ENCODE assay signal across 1 cellular context in the genomic region with DNA sequence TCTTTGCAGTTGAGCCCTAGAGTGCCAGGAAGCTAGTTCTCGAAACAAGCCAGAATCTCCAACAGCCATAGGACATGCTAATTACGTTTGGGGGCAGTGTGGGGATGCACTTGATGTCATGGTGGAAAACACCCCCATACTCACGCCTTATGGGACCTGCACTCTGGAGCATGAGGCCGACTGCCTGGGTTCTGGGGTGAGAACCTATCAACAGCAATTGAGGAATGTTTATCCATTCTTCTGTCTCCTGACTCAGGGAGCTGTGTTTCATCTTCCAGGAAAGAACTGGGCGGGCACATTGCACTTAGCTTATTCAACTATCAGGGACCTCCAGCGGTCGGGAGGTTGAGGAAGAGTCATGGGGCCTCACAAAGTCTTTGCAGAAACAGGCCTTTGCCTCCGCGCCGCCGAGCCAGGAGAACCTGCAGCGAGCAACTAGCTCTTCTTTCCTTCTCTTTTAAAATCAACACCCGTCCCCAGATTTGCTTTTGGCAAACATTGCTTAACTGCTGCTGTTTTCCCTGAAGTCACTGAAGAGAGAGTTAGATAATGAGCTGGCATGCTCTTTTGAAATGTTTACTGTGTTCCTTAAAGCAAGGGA.
A peak's percentile ranks its signal among the peaks of the same experiment; 100 is the strongest.
TF ChIP-seq lines count a peak whose summit lies in the region.

No MANE protein-coding gene starts in this region.

TF ChIP-seq in HepG2, 621 proteins besides CTCF, POLR2A, EP300 and RAD21 (continued from another document and continues in another):
- TF ChIP-seq, protein P1, sequence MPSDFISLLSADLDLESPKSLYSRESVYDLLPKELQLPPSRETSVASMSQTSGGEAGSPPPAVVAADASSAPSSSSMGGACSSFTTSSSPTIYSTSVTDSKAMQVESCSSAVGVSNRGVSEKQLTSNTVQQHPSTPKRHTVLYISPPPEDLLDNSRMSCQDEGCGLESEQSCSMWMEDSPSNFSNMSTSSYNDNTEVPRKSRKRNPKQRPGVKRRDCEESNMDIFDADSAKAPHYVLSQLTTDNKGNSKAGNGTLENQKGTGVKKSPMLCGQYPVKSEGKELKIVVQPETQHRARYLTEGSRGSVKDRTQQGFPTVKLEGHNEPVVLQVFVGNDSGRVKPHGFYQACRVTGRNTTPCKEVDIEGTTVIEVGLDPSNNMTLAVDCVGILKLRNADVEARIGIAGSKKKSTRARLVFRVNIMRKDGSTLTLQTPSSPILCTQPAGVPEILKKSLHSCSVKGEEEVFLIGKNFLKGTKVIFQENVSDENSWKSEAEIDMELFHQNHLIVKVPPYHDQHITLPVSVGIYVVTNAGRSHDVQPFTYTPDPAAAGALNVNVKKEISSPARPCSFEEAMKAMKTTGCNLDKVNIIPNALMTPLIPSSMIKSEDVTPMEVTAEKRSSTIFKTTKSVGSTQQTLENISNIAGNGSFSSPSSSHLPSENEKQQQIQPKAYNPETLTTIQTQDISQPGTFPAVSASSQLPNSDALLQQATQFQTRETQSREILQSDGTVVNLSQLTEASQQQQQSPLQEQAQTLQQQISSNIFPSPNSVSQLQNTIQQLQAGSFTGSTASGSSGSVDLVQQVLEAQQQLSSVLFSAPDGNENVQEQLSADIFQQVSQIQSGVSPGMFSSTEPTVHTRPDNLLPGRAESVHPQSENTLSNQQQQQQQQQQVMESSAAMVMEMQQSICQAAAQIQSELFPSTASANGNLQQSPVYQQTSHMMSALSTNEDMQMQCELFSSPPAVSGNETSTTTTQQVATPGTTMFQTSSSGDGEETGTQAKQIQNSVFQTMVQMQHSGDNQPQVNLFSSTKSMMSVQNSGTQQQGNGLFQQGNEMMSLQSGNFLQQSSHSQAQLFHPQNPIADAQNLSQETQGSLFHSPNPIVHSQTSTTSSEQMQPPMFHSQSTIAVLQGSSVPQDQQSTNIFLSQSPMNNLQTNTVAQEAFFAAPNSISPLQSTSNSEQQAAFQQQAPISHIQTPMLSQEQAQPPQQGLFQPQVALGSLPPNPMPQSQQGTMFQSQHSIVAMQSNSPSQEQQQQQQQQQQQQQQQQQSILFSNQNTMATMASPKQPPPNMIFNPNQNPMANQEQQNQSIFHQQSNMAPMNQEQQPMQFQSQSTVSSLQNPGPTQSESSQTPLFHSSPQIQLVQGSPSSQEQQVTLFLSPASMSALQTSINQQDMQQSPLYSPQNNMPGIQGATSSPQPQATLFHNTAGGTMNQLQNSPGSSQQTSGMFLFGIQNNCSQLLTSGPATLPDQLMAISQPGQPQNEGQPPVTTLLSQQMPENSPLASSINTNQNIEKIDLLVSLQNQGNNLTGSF (CRISPR knock-in tag; IDR thresholded peaks at IDR 0.05): no peak
- TF ChIP-seq ZNF678 (CRISPR knock-in tag; IDR thresholded peaks at IDR 0.05) (0 out of 2 replicates have a peak, but pooled peaks have one; percentile 42), ZNF224 (CRISPR knock-in tag; IDR thresholded peaks at IDR 0.05) (no peak), ZNF260 (CRISPR knock-in tag; IDR thresholded peaks at IDR 0.05; ENCODE audit: borderline replicate concordance, low read depth) (no peak), KAT8 (CRISPR knock-in tag; IDR thresholded peaks at IDR 0.05) (no peak), PTBP1 (IDR thresholded peaks at IDR 0.05; ENCODE audit: low read depth, low read length, poor library complexity, severe bottlenecking) (no peak), ZNF883 (CRISPR knock-in tag; IDR thresholded peaks at IDR 0.05; ENCODE audit: not compliant biosample characterization) (peak; percentile 25), SMC3 (IDR thresholded peaks at IDR 0.05; ENCODE audit: low read length) (no peak; the same call in 1 of the 2 replicates), ZNF451 (CRISPR knock-in tag; IDR thresholded peaks at IDR 0.05) (no peak), NCOA5 (CRISPR knock-in tag; IDR thresholded peaks at IDR 0.05) (no peak), MED8 (CRISPR knock-in tag; IDR thresholded peaks at IDR 0.05; ENCODE audit: insufficient replicate concordance) (no peak), TCF7L2 (IDR thresholded peaks at IDR 0.05; ENCODE audit: low read depth, low read length) (no peak), ZNF790 (CRISPR knock-in tag; IDR thresholded peaks at IDR 0.05; ENCODE audit: borderline replicate concordance) (no peak), GATA4 (IDR thresholded peaks at IDR 0.05; ENCODE audit: borderline replicate concordance, low read depth) (no peak; the same call in 1 of the 2 replicates), RARG (CRISPR knock-in tag; IDR thresholded peaks at IDR 0.05; ENCODE audit: low read depth) (no peak), ZNF83 (CRISPR knock-in tag; IDR thresholded peaks at IDR 0.05; ENCODE audit: borderline replicate concordance) (peak; percentile 69; the same call in 1 of the 2 replicates), ZSCAN21 (CRISPR knock-in tag; IDR thresholded peaks at IDR 0.05; ENCODE audit: borderline replicate concordance) (no peak), ELF4 (CRISPR knock-in tag; IDR thresholded peaks at IDR 0.05; ENCODE audit: borderline replicate concordance) (no peak), SAP130 (CRISPR knock-in tag; IDR thresholded peaks at IDR 0.05; ENCODE audit: low read depth) (peak; percentile 76), MTF1 (CRISPR knock-in tag; IDR thresholded peaks at IDR 0.05) (no peak), FOXJ3 (CRISPR knock-in tag; IDR thresholded peaks at IDR 0.05; ENCODE audit: borderline replicate concordance) (peak; percentile 93), ZNF569 (CRISPR knock-in tag; IDR thresholded peaks at IDR 0.05; ENCODE audit: borderline replicate concordance) (no peak), ZNF652 (CRISPR knock-in tag; IDR thresholded peaks at IDR 0.05; ENCODE audit: borderline replicate concordance, low read depth) (no peak), ZNF775 (CRISPR knock-in tag; IDR thresholded peaks at IDR 0.05; ENCODE audit: borderline replicate concordance) (no peak; the same call in 1 of the 2 replicates), ARHGAP35 (CRISPR knock-in tag; IDR thresholded peaks at IDR 0.05; ENCODE audit: borderline replicate concordance) (no peak), MBD4 (IDR thresholded peaks at IDR 0.05; ENCODE audit: borderline replicate concordance, low read length) (no peak), ZFP62 (CRISPR knock-in tag; IDR thresholded peaks at IDR 0.05) (no peak), ZIK1 (CRISPR knock-in tag; IDR thresholded peaks at IDR 0.05; ENCODE audit: borderline replicate concordance, low read depth) (no peak)
- TF ChIP-seq, protein P2, sequence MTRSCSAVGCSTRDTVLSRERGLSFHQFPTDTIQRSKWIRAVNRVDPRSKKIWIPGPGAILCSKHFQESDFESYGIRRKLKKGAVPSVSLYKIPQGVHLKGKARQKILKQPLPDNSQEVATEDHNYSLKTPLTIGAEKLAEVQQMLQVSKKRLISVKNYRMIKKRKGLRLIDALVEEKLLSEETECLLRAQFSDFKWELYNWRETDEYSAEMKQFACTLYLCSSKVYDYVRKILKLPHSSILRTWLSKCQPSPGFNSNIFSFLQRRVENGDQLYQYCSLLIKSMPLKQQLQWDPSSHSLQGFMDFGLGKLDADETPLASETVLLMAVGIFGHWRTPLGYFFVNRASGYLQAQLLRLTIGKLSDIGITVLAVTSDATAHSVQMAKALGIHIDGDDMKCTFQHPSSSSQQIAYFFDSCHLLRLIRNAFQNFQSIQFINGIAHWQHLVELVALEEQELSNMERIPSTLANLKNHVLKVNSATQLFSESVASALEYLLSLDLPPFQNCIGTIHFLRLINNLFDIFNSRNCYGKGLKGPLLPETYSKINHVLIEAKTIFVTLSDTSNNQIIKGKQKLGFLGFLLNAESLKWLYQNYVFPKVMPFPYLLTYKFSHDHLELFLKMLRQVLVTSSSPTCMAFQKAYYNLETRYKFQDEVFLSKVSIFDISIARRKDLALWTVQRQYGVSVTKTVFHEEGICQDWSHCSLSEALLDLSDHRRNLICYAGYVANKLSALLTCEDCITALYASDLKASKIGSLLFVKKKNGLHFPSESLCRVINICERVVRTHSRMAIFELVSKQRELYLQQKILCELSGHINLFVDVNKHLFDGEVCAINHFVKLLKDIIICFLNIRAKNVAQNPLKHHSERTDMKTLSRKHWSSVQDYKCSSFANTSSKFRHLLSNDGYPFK (CRISPR knock-in tag; IDR thresholded peaks at IDR 0.05; ENCODE audit: borderline replicate concordance): no peak
- TF ChIP-seq, protein P3, sequence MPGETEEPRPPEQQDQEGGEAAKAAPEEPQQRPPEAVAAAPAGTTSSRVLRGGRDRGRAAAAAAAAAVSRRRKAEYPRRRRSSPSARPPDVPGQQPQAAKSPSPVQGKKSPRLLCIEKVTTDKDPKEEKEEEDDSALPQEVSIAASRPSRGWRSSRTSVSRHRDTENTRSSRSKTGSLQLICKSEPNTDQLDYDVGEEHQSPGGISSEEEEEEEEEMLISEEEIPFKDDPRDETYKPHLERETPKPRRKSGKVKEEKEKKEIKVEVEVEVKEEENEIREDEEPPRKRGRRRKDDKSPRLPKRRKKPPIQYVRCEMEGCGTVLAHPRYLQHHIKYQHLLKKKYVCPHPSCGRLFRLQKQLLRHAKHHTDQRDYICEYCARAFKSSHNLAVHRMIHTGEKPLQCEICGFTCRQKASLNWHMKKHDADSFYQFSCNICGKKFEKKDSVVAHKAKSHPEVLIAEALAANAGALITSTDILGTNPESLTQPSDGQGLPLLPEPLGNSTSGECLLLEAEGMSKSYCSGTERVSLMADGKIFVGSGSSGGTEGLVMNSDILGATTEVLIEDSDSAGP (CRISPR knock-in tag; IDR thresholded peaks at IDR 0.05; ENCODE audit: borderline replicate concordance): peak; percentile 64; the same call in 1 of the 2 replicates
- TF ChIP-seq, protein P4, sequence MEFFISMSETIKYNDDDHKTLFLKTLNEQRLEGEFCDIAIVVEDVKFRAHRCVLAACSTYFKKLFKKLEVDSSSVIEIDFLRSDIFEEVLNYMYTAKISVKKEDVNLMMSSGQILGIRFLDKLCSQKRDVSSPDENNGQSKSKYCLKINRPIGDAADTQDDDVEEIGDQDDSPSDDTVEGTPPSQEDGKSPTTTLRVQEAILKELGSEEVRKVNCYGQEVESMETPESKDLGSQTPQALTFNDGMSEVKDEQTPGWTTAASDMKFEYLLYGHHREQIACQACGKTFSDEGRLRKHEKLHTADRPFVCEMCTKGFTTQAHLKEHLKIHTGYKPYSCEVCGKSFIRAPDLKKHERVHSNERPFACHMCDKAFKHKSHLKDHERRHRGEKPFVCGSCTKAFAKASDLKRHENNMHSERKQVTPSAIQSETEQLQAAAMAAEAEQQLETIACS (CRISPR knock-in tag; IDR thresholded peaks at IDR 0.05): no peak
- TF ChIP-seq, protein P5, sequence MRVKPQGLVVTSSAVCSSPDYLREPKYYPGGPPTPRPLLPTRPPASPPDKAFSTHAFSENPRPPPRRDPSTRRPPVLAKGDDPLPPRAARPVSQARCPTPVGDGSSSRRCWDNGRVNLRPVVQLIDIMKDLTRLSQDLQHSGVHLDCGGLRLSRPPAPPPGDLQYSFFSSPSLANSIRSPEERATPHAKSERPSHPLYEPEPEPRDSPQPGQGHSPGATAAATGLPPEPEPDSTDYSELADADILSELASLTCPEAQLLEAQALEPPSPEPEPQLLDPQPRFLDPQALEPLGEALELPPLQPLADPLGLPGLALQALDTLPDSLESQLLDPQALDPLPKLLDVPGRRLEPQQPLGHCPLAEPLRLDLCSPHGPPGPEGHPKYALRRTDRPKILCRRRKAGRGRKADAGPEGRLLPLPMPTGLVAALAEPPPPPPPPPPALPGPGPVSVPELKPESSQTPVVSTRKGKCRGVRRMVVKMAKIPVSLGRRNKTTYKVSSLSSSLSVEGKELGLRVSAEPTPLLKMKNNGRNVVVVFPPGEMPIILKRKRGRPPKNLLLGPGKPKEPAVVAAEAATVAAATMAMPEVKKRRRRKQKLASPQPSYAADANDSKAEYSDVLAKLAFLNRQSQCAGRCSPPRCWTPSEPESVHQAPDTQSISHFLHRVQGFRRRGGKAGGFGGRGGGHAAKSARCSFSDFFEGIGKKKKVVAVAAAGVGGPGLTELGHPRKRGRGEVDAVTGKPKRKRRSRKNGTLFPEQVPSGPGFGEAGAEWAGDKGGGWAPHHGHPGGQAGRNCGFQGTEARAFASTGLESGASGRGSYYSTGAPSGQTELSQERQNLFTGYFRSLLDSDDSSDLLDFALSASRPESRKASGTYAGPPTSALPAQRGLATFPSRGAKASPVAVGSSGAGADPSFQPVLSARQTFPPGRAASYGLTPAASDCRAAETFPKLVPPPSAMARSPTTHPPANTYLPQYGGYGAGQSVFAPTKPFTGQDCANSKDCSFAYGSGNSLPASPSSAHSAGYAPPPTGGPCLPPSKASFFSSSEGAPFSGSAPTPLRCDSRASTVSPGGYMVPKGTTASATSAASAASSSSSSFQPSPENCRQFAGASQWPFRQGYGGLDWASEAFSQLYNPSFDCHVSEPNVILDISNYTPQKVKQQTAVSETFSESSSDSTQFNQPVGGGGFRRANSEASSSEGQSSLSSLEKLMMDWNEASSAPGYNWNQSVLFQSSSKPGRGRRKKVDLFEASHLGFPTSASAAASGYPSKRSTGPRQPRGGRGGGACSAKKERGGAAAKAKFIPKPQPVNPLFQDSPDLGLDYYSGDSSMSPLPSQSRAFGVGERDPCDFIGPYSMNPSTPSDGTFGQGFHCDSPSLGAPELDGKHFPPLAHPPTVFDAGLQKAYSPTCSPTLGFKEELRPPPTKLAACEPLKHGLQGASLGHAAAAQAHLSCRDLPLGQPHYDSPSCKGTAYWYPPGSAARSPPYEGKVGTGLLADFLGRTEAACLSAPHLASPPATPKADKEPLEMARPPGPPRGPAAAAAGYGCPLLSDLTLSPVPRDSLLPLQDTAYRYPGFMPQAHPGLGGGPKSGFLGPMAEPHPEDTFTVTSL (CRISPR knock-in tag; IDR thresholded peaks at IDR 0.05; ENCODE audit: borderline replicate concordance): peak; percentile 90; the same call in 1 of the 2 replicates
- TF ChIP-seq, protein P6, sequence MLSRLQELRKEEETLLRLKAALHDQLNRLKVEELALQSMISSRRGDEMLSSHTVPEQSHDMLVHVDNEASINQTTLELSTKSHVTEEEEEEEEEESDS (CRISPR knock-in tag; IDR thresholded peaks at IDR 0.05; ENCODE audit: borderline replicate concordance): no peak
- TF ChIP-seq, protein P7, sequence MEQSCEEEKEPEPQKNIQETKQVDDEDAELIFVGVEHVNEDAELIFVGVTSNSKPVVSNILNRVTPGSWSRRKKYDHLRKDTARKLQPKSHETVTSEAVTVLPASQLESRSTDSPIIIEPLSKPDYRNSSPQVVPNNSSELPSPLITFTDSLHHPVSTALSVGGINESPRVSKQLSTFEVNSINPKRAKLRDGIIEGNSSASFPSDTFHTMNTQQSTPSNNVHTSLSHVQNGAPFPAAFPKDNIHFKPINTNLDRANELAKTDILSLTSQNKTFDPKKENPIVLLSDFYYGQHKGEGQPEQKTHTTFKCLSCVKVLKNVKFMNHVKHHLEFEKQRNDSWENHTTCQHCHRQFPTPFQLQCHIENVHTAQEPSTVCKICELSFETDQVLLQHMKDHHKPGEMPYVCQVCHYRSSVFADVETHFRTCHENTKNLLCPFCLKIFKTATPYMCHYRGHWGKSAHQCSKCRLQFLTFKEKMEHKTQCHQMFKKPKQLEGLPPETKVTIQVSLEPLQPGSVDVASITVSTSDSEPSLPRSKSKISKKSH (CRISPR knock-in tag; IDR thresholded peaks at IDR 0.05; ENCODE audit: borderline replicate concordance): no peak
